In the genomic region with DNA sequence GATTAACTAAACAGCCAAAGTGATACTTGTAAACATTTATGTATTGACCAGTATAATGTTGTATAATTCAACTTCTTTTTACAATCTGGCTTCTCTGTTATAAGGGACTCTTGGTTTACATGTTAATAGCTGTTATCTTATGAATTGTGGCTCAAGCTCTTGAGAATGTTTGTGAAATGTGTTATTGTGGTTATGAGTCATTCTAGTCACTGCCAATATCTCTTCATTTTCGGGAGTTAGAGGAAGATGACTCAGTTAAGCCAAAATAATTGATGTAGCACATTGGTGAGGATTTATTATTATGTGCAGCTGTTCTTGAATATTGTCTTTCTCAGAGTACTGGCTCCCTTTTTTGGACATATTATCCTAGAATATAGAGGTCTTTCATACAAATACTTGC, we compare ENCODE assay signal across 9 cellular contexts.
DNase-seq lines count a peak whose midpoint lies in the region; ATAC-seq and TF ChIP-seq lines count a peak whose summit lies in the region.
"Had no signal": no experiment of that assay in that cellular context is flagged by ENCODE, and none has a peak within 500 bp of the region (broad histone marks: within the 10 kb centered on the region; RNA-seq: fewer than 3 reads in every experiment).

No MANE protein-coding gene starts in this region.

- H3K9me3 ChIP-seq in WERI-Rb-1 (ENCODE audit: severe bottlenecking), result no peaks in the 10 kb centered on the region

- H3K4me3 ChIP-seq in WERI-Rb-1 (ENCODE audit: low read depth, low read length), result no peak overlapping the region
- no peak overlapping the region for H3K4me3 ChIP-seq in H7 (ENCODE audit: insufficient read depth, low read depth, low read length)

- H3K27ac Mint-ChIP-seq in activated CD8-positive, alpha-beta T cell treated with anti-CD3 and anti-CD28 coated beads, Interleukin-2, amount 10 ng/mL, durations not matched to agents 7 days and 5 days, result no peak overlapping the region
- H3K27ac Mint-ChIP-seq: T-helper 1 cell treated with Interleukin-12 subunit alpha and Interleukin-12 subunit beta and Interleukin-4 antibody, amounts not matched to agents 30 μg/mL and 1 μg/mL, for 36 hours had no signal

- POLR2A ChIA-PET in activated CD8-positive, alpha-beta T cell treated with anti-CD3 and anti-CD28 coated beads, Interleukin-2, amount 10 ng/mL, durations not matched to agents 7 days and 5 days (lab: Charles Lee), result no interaction called here

- no peak overlapping the region for H3K4me3 Mint-ChIP-seq in activated CD8-positive, alpha-beta T cell treated with anti-CD3 and anti-CD28 coated beads, Interleukin-2, amount 10 ng/mL, durations not matched to agents 7 days and 5 days
- H3K4me3 Mint-ChIP-seq: T-helper 1 cell treated with Interleukin-12 subunit alpha and Interleukin-12 subunit beta and Interleukin-4 antibody, amounts not matched to agents 30 μg/mL and 1 μg/mL, for 36 hours had no signal

- CTCF ChIA-PET in activated CD8-positive, alpha-beta T cell treated with anti-CD3 and anti-CD28 coated beads, Interleukin-2, amount 10 ng/mL, durations not matched to agents 7 days and 5 days (lab: Charles Lee), result no interaction called here

- peak; percentile 90 for DNase-seq in NCI-H226
- DNase-seq in fibroblast of the conjunctiva (ENCODE audit: low read depth), result peak; percentile 89
- DNase-seq in activated CD8-positive, alpha-beta T cell treated with anti-CD3 and anti-CD28 coated beads, Interleukin-2, amount 10 ng/mL, durations not matched to agents 7 days and 5 days, result no peak
- DNase-seq in WERI-Rb-1, result no peak
- DNase-seq in HK-2 (ENCODE audit: unreplicated experiment), result no peak
- DNase-seq in H7, result no peak

- H3K36me3 ChIP-seq in WERI-Rb-1 (no peaks in the 10 kb centered on the region), H7 (replicated peaks; ENCODE audit: control insufficient read depth, insufficient read depth, low read length) (no peaks in the 10 kb centered on the region)

- H3K9me3 Mint-ChIP-seq in activated CD8-positive, alpha-beta T cell treated with anti-CD3 and anti-CD28 coated beads, Interleukin-2, amount 10 ng/mL, durations not matched to agents 7 days and 5 days (ENCODE audit: insufficient read depth), result no peaks in the 10 kb centered on the region
- H3K9me3 Mint-ChIP-seq: T-helper 1 cell treated with Interleukin-12 subunit alpha and Interleukin-12 subunit beta and Interleukin-4 antibody, amounts not matched to agents 30 μg/mL and 1 μg/mL, for 36 hours had no signal

- H3K4me1 Mint-ChIP-seq in activated CD8-positive, alpha-beta T cell treated with anti-CD3 and anti-CD28 coated beads, Interleukin-2, amount 10 ng/mL, durations not matched to agents 7 days and 5 days (ENCODE audit: low read depth), result peaks cover 4% of the 10 kb centered on the region

- H3K27ac ChIP-seq in WERI-Rb-1, result no peak overlapping the region

- H3K27me3 ChIP-seq in WERI-Rb-1 (ENCODE audit: insufficient read depth, low read depth, severe bottlenecking) (no peaks in the 10 kb centered on the region), H7 (ENCODE audit: control insufficient read depth, insufficient read depth, low read length) (no peaks in the 10 kb centered on the region)

- H3K36me3 Mint-ChIP-seq in activated CD8-positive, alpha-beta T cell treated with anti-CD3 and anti-CD28 coated beads, Interleukin-2, amount 10 ng/mL, durations not matched to agents 7 days and 5 days (ENCODE audit: low read depth), result no peaks in the 10 kb centered on the region

- no peaks in the 10 kb centered on the region for H3K27me3 Mint-ChIP-seq in activated CD8-positive, alpha-beta T cell treated with anti-CD3 and anti-CD28 coated beads, Interleukin-2, amount 10 ng/mL, durations not matched to agents 7 days and 5 days (ENCODE audit: low read depth)

- TF ChIP-seq CTCF in WERI-Rb-1 (IDR thresholded peaks at IDR 0.05; ENCODE audit: low read depth, low read length), result no peak

- ATAC-seq in GM18517 (IDR thresholded peaks at IDR 0.05; ENCODE audit: unreplicated experiment) (peak; percentile 97), HG02610 (IDR thresholded peaks at IDR 0.05; ENCODE audit: unreplicated experiment) (peak; percentile 98)
- ATAC-seq in activated CD8-positive, alpha-beta T cell treated with anti-CD3 and anti-CD28 coated beads, Interleukin-2, amount 10 ng/mL, durations not matched to agents 7 days and 5 days, result no peak

Comparison
In these comparisons a context has a peak if more than half of its experiments do, and no peak if none do; other contexts are left out.
1. DNase-seq: peak in NCI-H226 (single experiment) and fibroblast of the conjunctiva (single experiment); none in activated CD8-positive, alpha-beta T cell treated with anti-CD3 and anti-CD28 coated beads, Interleukin-2, amount 10 ng/mL, durations not matched to agents 7 days and 5 days (single experiment), WERI-Rb-1 (single experiment), HK-2 (single experiment) and H7 (single experiment).